In genomic region chr5:10069781-10070313, GRCh38 we compare ENCODE assay signal across 28 cellular contexts.
"Had no signal": no experiment of that assay in that cellular context is flagged by ENCODE, and none has a peak within 500 bp of the region (broad histone marks: within the 10 kb centered on the region; RNA-seq: fewer than 3 reads in every experiment).

No MANE protein-coding gene starts in this region.

- H3K9me3 ChIP-seq: colonic mucosa, esophagus squamous epithelium, left ventricle myocardium inferior, right atrium auricular region, uterus had no signal

- ATAC-seq: natural killer cell; stimulated activated naive B cell treated with anti-CD40 and anti-IgM and Interleukin-4, amounts not matched to agents 10 μg/mL and 1 μg/mL and 100 μg/mL, for 72 hours had no signal

- H3K27ac ChIP-seq: colonic mucosa, epithelial cell of prostate, esophagus squamous epithelium, left ventricle myocardium inferior, neural progenitor cell, parathyroid adenoma, right atrium auricular region, uterus had no signal

- H3K4me3 ChIP-seq: colonic mucosa, esophagus squamous epithelium, left ventricle myocardium inferior, lung, neural progenitor cell, right atrium auricular region, uterus had no signal

- FAIRE-seq: bronchial epithelial cell, endometrium, frontal cortex, islet of Langerhans had no signal

- DNase-seq: activated CD4-positive, alpha-beta memory T cell treated with anti-CD3 and anti-CD28 coated beads for 36 hours; activated CD4-positive, alpha-beta T cell treated with anti-CD3 and anti-CD28 coated beads, Interleukin-2, amount 10 ng/mL, durations not matched to agents 24 days and 14 days; activated CD4-positive, CD25-positive, alpha-beta regulatory T cell treated with anti-CD3 and anti-CD28 coated beads, Interleukin-2, amount 50 U/mL, for 72 hours; activated CD8-positive, alpha-beta memory T cell treated with anti-CD3 and anti-CD28 coated beads, Interleukin-2, amount 50 U/mL, for 48 hours; activated naive CD4-positive, alpha-beta T cell treated with Interleukin-2 at 50 U/mL for 16 hours; activated T-cell treated with anti-CD3 and anti-CD28 coated beads, Interleukin-2, amount 50 U/mL, for 48 hours; anterior cingulate cortex; colonic mucosa; effector CD8-positive, alpha-beta T cell; esophagus squamous epithelium; left ventricle myocardium inferior; mesendoderm; natural killer cell; occipital lobe; stimulated activated CD4-positive, alpha-beta T cell treated with anti-CD3 and anti-CD28 coated beads, Interleukin-15, amount 100 ng/mL, for 24 hours; stimulated activated CD4-positive, alpha-beta T cell treated with anti-CD3 and anti-CD28 coated beads, Interleukin-2, amount 100 ng/mL, for 24 hours; stimulated activated naive B cell treated with anti-CD40 and anti-IgM and Interleukin-4, amounts not matched to agents 10 μg/mL and 1 μg/mL and 100 μg/mL, for 72 hours; T-helper 2 cell; uterus had no signal

- H3K36me3 ChIP-seq: colonic mucosa, esophagus squamous epithelium, left ventricle myocardium inferior, neural progenitor cell, right atrium auricular region, uterus had no signal

- H3K27me3 ChIP-seq: colonic mucosa, esophagus squamous epithelium, neural progenitor cell, right atrium auricular region, uterus had no signal

- H3K4me1 ChIP-seq: colonic mucosa, esophagus squamous epithelium, left ventricle myocardium inferior, neural progenitor cell, parathyroid adenoma, right atrium auricular region, uterus had no signal
